8 cellular contexts compared by ENCODE assay signal in genomic region chr17:79451167-79451566, GRCh38.
"Had no signal": no experiment of that assay in that cellular context is flagged by ENCODE, and none has a peak within 500 bp of the region (broad histone marks: within the 10 kb centered on the region; RNA-seq: fewer than 3 reads in every experiment).

No MANE protein-coding gene starts in this region.

- H3K4me3 ChIP-seq: GM23338 had no signal

- H2AFZ ChIP-seq: GM23338 had no signal

- H3K27ac Mint-ChIP-seq: GM23338, H9, IgD-negative memory B cell had no signal

- ATAC-seq: GM23338, HepG2 had no signal

- H3K9ac ChIP-seq: KMS-11 had no signal

- H3K9me3 Mint-ChIP-seq: GM23338 had no signal

- H3K27ac ChIP-seq: HL-60, KMS-11 had no signal

- H3K4me2 ChIP-seq: GM23338, KMS-11 had no signal

- H3K4me1 Mint-ChIP-seq: GM23338, H9 had no signal

- DNase-seq: H9, HCEC 1CT, KBM-7 had no signal

- H3K4me3 Mint-ChIP-seq: GM23338, H9, IgD-negative memory B cell had no signal
